15 cellular contexts compared by ENCODE assay signal in the genomic region with DNA sequence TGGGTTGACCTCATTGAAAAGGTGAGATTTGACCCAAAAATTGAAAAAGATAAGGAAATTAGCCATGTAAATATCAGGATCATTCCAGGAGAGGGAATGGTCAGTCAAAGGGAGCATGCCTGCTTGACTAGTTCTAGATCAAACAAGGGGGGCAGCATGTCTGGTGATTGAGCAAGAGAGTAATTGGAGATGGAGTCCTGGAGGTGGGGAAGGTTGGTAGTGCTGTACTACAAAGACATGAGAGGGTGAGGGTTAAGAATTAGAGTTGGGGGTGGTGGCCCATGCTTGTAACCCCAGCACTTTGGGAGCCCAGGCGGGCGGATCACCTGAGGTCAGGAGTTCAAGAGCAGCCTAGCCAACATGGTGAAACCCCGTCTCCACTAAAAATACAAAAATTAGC. TPM values are rescaled to one million over a fixed set of nuclear protein-coding genes. Genes with fewer than 3 reads are reported as not detected.
DNase-seq lines count a peak whose midpoint lies in the region; ATAC-seq and TF ChIP-seq lines count a peak whose summit lies in the region.
"Had no signal": no experiment of that assay in that cellular context is flagged by ENCODE, and none has a peak within 500 bp of the region (broad histone marks: within the 10 kb centered on the region; RNA-seq: fewer than 3 reads in every experiment).

No MANE protein-coding gene starts in this region.

- peaks cover 4 to 16% (median 4%) of the 10 kb centered on the region in 3 experiments; a peak in 6 of 7 replicates for H3K36me3 Mint-ChIP-seq in H9 (ENCODE audit: insufficient read depth in 1 of 3, low read depth in 3 of 3)
- peaks cover 4% of the 10 kb centered on the region for H3K36me3 Mint-ChIP-seq in activated naive CD8-positive, alpha-beta T cell
- H3K36me3 Mint-ChIP-seq in naive thymus-derived CD4-positive, alpha-beta T cell: peaks cover 0 to 10% (median 4%) of the 10 kb centered on the region in 5 donors
- H3K36me3 Mint-ChIP-seq: IgD-negative memory B cell had no signal

- no peak overlapping the region for H4K5ac ChIP-seq in H9 (ENCODE audit: insufficient read length, low read depth, low read length)

- no peak for ATAC-seq in naive thymus-derived CD4-positive, alpha-beta T cell
- ATAC-seq in GM18907 (IDR thresholded peaks at IDR 0.05; ENCODE audit: unreplicated experiment): no peak
- ATAC-seq: foreskin keratinocyte had no signal

- no peak overlapping the region for H2AK5ac ChIP-seq in H9 (ENCODE audit: insufficient read length, low read length)

- H4K8ac ChIP-seq in H9 (replicated peaks; ENCODE audit: insufficient read length, low read depth, low read length): no peak overlapping the region

- no CpG with 5 or more reads among the region's 3 CpGs for WGBS in H9 (ENCODE audit: extremely low coverage, insufficient read length, low lambda C conversion rate)

- no peak overlapping the region for H3K9ac ChIP-seq in H9 (ENCODE audit: extremely low read depth, insufficient read length, low read length)

- no peak overlapping the region for H2BK15ac ChIP-seq in H9 (ENCODE audit: low read depth, low read length)

- peaks cover 20 to 21% of the 10 kb centered on the region in 2 experiments for H3K4me1 Mint-ChIP-seq in H9
- H3K4me1 Mint-ChIP-seq in activated naive CD8-positive, alpha-beta T cell (ENCODE audit: low read depth): peaks cover 51% of the 10 kb centered on the region
- H3K4me1 Mint-ChIP-seq in naive thymus-derived CD4-positive, alpha-beta T cell: peaks cover 34 to 71% (median 57%) of the 10 kb centered on the region in 7 donors

- H3K27me3 ChIP-seq in H9 (ENCODE audit: insufficient read depth, low read length): no peaks in the 10 kb centered on the region
- no peaks in the 10 kb centered on the region for H3K27me3 ChIP-seq in naive thymus-derived CD4-positive, alpha-beta T cell (ENCODE audit: control insufficient read depth in 2 of 2, insufficient read depth in 2 of 2, low read length in 2 of 2)
- no peaks in the 10 kb centered on the region for H3K27me3 ChIP-seq in right atrium auricular region
- H3K27me3 ChIP-seq: foreskin keratinocyte, neutrophil, spleen, upper lobe of left lung had no signal

- H3K79me1 ChIP-seq in H9 (ENCODE audit: insufficient read depth, low read depth, low read length, poor library complexity, severe bottlenecking): peaks cover 3% of the 10 kb centered on the region

- H3K27ac ChIP-seq in H9 (ENCODE audit: insufficient read length, low read depth, low read length) (no peak overlapping the region), right atrium auricular region (no peak overlapping the region)
- no peak overlapping the region for H3K27ac ChIP-seq in naive thymus-derived CD4-positive, alpha-beta T cell (ENCODE audit: low read depth, low read length)
- H3K27ac ChIP-seq: foreskin keratinocyte, neutrophil, spleen, upper lobe of left lung had no signal

- no peaks in the 10 kb centered on the region for H3K9me3 Mint-ChIP-seq in H9
- H3K9me3 Mint-ChIP-seq in activated naive CD8-positive, alpha-beta T cell (ENCODE audit: low read depth): no peaks in the 10 kb centered on the region
- H3K9me3 Mint-ChIP-seq in naive thymus-derived CD4-positive, alpha-beta T cell: no peaks in the 10 kb centered on the region
- H3K9me3 Mint-ChIP-seq: IgD-negative memory B cell had no signal

- H3K23ac ChIP-seq in H9 (ENCODE audit: insufficient read length, low read depth, low read length): no peak overlapping the region

- no peak overlapping the region for H2BK120ac ChIP-seq in H9 (ENCODE audit: low read depth, low read length, poor library complexity, severe bottlenecking)

- DNase-seq in SIG-M5 treated with dmso at 0.1 percent for 504 hours (lab: John Stamatoyannopoulos, UW; ENCODE audit: unreplicated experiment): peak; percentile 36
- DNase-seq in SIG-M5 (lab: John Stamatoyannopoulos, UW): no peak
- DNase-seq in H9: no peak
- DNase-seq in naive thymus-derived CD4-positive, alpha-beta T cell: no peak
- no peak for DNase-seq in KG1 (lab: John Stamatoyannopoulos, UW)
- no peak for DNase-seq in right atrium auricular region (ENCODE audit: low spot score)
- DNase-seq: DMS79 treated with DMSO at 0.1 percent for 48 hours, foreskin keratinocyte, NCI-H2081 treated with DMSO at 0.1 percent for 48 hours, spleen had no signal

- intact Hi-C loops in naive thymus-derived CD4-positive, alpha-beta T cell (cut with micrococcal nuclease): loop anchor here (5.0 kb wide), 2 partner anchors 116 to 531 kb away; no protein-coding TSS in a partner anchor

- H3K18ac ChIP-seq in H9 (ENCODE audit: insufficient read length, low read depth, low read length): no peak overlapping the region

- peaks cover 3% of the 10 kb centered on the region for H3K23me2 ChIP-seq in H9 (ENCODE audit: insufficient read length, low read depth, low read length, poor library complexity, severe bottlenecking)

- POLR2A ChIA-PET in naive thymus-derived CD4-positive, alpha-beta T cell (lab: Charles Lee): no interaction called here

- CTCF ChIA-PET in naive thymus-derived CD4-positive, alpha-beta T cell (lab: Charles Lee): no interaction called here

- no peak overlapping the region for H3K27ac Mint-ChIP-seq in H9
- H3K27ac Mint-ChIP-seq in activated naive CD8-positive, alpha-beta T cell: no peak overlapping the region
- peak overlapping the region in 5 of 9 donors; percentile 12 to 71 (median 18) for H3K27ac Mint-ChIP-seq in naive thymus-derived CD4-positive, alpha-beta T cell
- H3K27ac Mint-ChIP-seq: IgD-negative memory B cell had no signal

- H3K4me3 ChIP-seq in naive thymus-derived CD4-positive, alpha-beta T cell (ENCODE audit: low read length): no peak overlapping the region
- no peak overlapping the region for H3K4me3 ChIP-seq in right atrium auricular region
- H3K4me3 ChIP-seq: upper lobe of left lung had no signal

- H2BK5ac ChIP-seq in H9 (ENCODE audit: insufficient read length, low read length): no peak overlapping the region

- peaks cover 0 to 19% (median 0%) of the 10 kb centered on the region in 3 experiments for H3K36me3 ChIP-seq in naive thymus-derived CD4-positive, alpha-beta T cell (ENCODE audit: control insufficient read depth in 2 of 3, insufficient read depth in 3 of 3, low read length in 3 of 3)
- no peaks in the 10 kb centered on the region for H3K36me3 ChIP-seq in right atrium auricular region

- H3K79me2 ChIP-seq in H9 (ENCODE audit: insufficient read depth, low read length): peaks cover 18% of the 10 kb centered on the region; the same call in 1 of the 2 replicates

- no peak overlapping the region for H3K4me2 ChIP-seq in H9 (ENCODE audit: insufficient read depth, insufficient read length, low read length)

- H3K4me1 ChIP-seq in H9 (ENCODE audit: insufficient read depth, low read length) (no peaks in the 10 kb centered on the region), right atrium auricular region (peaks cover 0 to 37% of the 10 kb centered on the region in 2 donors)
- peaks cover 29 to 32% of the 10 kb centered on the region in 2 donors for H3K4me1 ChIP-seq in naive thymus-derived CD4-positive, alpha-beta T cell (ENCODE audit: control insufficient read depth in 2 of 2, insufficient read depth in 2 of 2, low read length in 2 of 2)

- no peak for TF ChIP-seq CTCF in H9 (conservative IDR thresholded peaks at IDR 0.05)
- no peak for TF ChIP-seq CTCF in right atrium auricular region (IDR thresholded peaks at IDR 0.05)

- H3K14ac ChIP-seq in H9 (ENCODE audit: insufficient read depth, low read length): no peak overlapping the region

- H2AFZ ChIP-seq in H9 (ENCODE audit: low read length): no peak overlapping the region

- peak overlapping the region; percentile 19 to 41; a peak in 4 of 5 replicates for H3K4me3 Mint-ChIP-seq in H9
- H3K4me3 Mint-ChIP-seq in activated naive CD8-positive, alpha-beta T cell: peak overlapping the region; percentile 34
- H3K4me3 Mint-ChIP-seq in naive thymus-derived CD4-positive, alpha-beta T cell: peak overlapping the region; percentile 4 to 100 (median 34)

- no peak overlapping the region for H3K4ac ChIP-seq in H9 (ENCODE audit: low read depth, low read length)

- no peak overlapping the region for H2BK20ac ChIP-seq in H9 (ENCODE audit: low read depth, low read length, poor library complexity, severe bottlenecking)

- H4K20me1 ChIP-seq in H9 (ENCODE audit: control insufficient read depth, insufficient read depth, insufficient read length): no peaks in the 10 kb centered on the region

- H3K56ac ChIP-seq in H9 (ENCODE audit: insufficient read length, low read depth, low read length): no peak overlapping the region

- no peaks in the 10 kb centered on the region for H3K9me3 ChIP-seq in H9 (ENCODE audit: control insufficient read depth, low read depth, low read length)
- H3K9me3 ChIP-seq in naive thymus-derived CD4-positive, alpha-beta T cell (ENCODE audit: control insufficient read depth in 2 of 3, low read length in 3 of 3): no peaks in the 10 kb centered on the region
- no peaks in the 10 kb centered on the region for H3K9me3 ChIP-seq in right atrium auricular region
- H3K9me3 ChIP-seq: neutrophil, spleen, upper lobe of left lung had no signal

- no peaks in the 10 kb centered on the region for H3K27me3 Mint-ChIP-seq in H9 (ENCODE audit: low read depth)
- no peaks in the 10 kb centered on the region for H3K27me3 Mint-ChIP-seq in activated naive CD8-positive, alpha-beta T cell
- H3K27me3 Mint-ChIP-seq in naive thymus-derived CD4-positive, alpha-beta T cell: no peaks in the 10 kb centered on the region
- H3K27me3 Mint-ChIP-seq: IgD-negative memory B cell had no signal

- no peak overlapping the region for H3T11ph ChIP-seq in H9 (ENCODE audit: low read length)

- no peak overlapping the region for H2BK12ac ChIP-seq in H9 (ENCODE audit: insufficient read length, low read depth, low read length)

- no peak overlapping the region for H4K91ac ChIP-seq in H9 (ENCODE audit: insufficient read length, low read depth, low read length)

RNA-seq across cellular contexts. Expression of gene MRPL30, which starts 2.0 kb away (rescaled TPM):
- 50.8 and 51.4 TPM in 2 replicates for total RNA-seq in H9 (2021)
- total RNA-seq in naive thymus-derived CD4-positive, alpha-beta T cell: 10 to 100 TPM; 16.1 to 26.0 (median 21.9) TPM
- polyA plus RNA-seq in naive thymus-derived CD4-positive, alpha-beta T cell: 10 to 100 TPM; 19.3 to 20.5 TPM
- 10 to 100 TPM; 18.8 to 37.8 TPM for total RNA-seq in right atrium auricular region

RNA-seq across cellular contexts. Expression of gene MITD1, which starts 2.2 kb away (rescaled TPM):
- 35.2 and 39.4 TPM in 2 replicates for total RNA-seq in H9 (2021)
- 10 to 100 TPM; 26.8 to 80.5 (median 73.8) TPM for total RNA-seq in naive thymus-derived CD4-positive, alpha-beta T cell
- polyA plus RNA-seq in naive thymus-derived CD4-positive, alpha-beta T cell: 10 to 100 TPM; 44.6 to 52.2 TPM
- 10 to 100 TPM; 11.8 to 25.9 TPM for total RNA-seq in right atrium auricular region

RNA-seq across cellular contexts. Expression of gene LIPT1, which starts 28.3 kb away (rescaled TPM):
- total RNA-seq in H9 (2021) (6.4 and 8.9 TPM in 2 replicates), right atrium auricular region (1 to 10 TPM; 5.1 to 5.2 TPM)
- total RNA-seq in naive thymus-derived CD4-positive, alpha-beta T cell: 10 to 100 TPM in 4 of 5 experiments, 1 to 10 TPM in 1; 7.7 to 24.1 (median 15.9) TPM
- polyA plus RNA-seq in naive thymus-derived CD4-positive, alpha-beta T cell: 10 to 100 TPM; 21.2 to 28.6 TPM

RNA-seq across cellular contexts. Expression of gene TSGA10, which starts 28.3 kb away (rescaled TPM):
- 6.1 and 6.3 TPM in 2 replicates for total RNA-seq in H9 (2021)
- 10 to 100 TPM in 3 of 5 experiments, 1 to 10 TPM in 2; 3.5 to 31.7 (median 12.6) TPM for total RNA-seq in naive thymus-derived CD4-positive, alpha-beta T cell
- polyA plus RNA-seq in naive thymus-derived CD4-positive, alpha-beta T cell: 10 to 100 TPM; 18.6 to 29.5 TPM
- total RNA-seq in right atrium auricular region: 1 to 10 TPM; 1.5 to 7.0 TPM

RNA-seq across cellular contexts. Expression of gene C2orf15, which starts 41.5 kb away (rescaled TPM):
- total RNA-seq in H9 (2021) (5.6 and 6.2 TPM in 2 replicates), right atrium auricular region (not detected)
- 1 to 10 TPM in 4 of 5 experiments, under 1 TPM in 1; 0.48 to 3.8 (median 3.1) TPM for total RNA-seq in naive thymus-derived CD4-positive, alpha-beta T cell
- 1 to 10 TPM; 7.2 to 7.8 TPM for polyA plus RNA-seq in naive thymus-derived CD4-positive, alpha-beta T cell

Comparison
In these comparisons a context has a peak if more than half of its experiments do, and no peak if none do; other contexts are left out.
1. H3K27ac Mint-ChIP-seq: peak in naive thymus-derived CD4-positive, alpha-beta T cell (5 of 9); none in H9 (0 of 3) and activated naive CD8-positive, alpha-beta T cell (single experiment).
2. Peak in every context shown above with its lines, with median percentiles within 50 percentile points of each other: H3K4me3 Mint-ChIP-seq.